In genomic region chr3:141094851-141095545, GRCh38 we compare ENCODE assay signal across 1 cellular context.
TF ChIP-seq lines count a peak whose summit lies in the region.

No MANE protein-coding gene starts in this region.

TF ChIP-seq in H1, 55 proteins besides CTCF, POLR2A, EP300 and RAD21:
- TF ChIP-seq RFX5 (IDR thresholded peaks at IDR 0.05; ENCODE audit: borderline replicate concordance, low read depth, low read length) (no peak), TAF7 (optimal IDR thresholded peaks at IDR 0.05; ENCODE audit: borderline replicate concordance, low read depth, low read length) (no peak), RXRA (IDR thresholded peaks at IDR 0.05; ENCODE audit: insufficient read depth, low read depth, low read length) (no peak), RBBP5 (IDR thresholded peaks at IDR 0.05; ENCODE audit: borderline replicate concordance, low read depth, low read length) (peak; percentile 38; the same call in 1 of the 2 replicates), USF2 (IDR thresholded peaks at IDR 0.05; ENCODE audit: low read length) (no peak), POU5F1 (IDR thresholded peaks at IDR 0.05; ENCODE audit: low read depth, low read length) (no peak)
